ENCODE assay signal across 1 cellular context in the genomic region with DNA sequence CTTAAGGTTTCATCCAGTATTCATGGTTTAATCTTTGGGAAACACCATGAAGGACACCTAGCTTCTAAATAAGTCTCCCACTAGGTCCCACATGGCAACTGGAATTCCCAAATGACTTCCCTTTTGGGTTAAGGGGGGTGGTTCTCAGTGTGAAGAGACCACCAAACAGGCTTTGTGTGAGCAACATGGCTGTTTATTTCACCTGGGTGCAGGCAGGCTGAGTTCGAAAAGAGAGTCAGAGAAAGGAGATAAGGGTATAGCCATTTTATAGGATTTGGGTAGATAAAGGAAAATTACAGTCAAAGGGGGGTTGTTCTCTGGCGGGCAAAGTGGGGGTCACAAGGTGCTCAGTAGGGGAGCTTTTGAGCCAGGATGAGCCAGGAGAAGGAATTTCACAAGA.
TF ChIP-seq lines count a peak whose summit lies in the region.

No MANE protein-coding gene starts in this region.

TF ChIP-seq in HEK293, 187 proteins besides CTCF, POLR2A, EP300 and RAD21:
- TF ChIP-seq SCRT2 (tag by site-specific recombination; IDR thresholded peaks at IDR 0.05), result 0 out of 2 replicates have a peak, but pooled peaks have one; percentile 2
